Comparison of ENCODE assay signal across 8 cellular contexts in the genomic region with DNA sequence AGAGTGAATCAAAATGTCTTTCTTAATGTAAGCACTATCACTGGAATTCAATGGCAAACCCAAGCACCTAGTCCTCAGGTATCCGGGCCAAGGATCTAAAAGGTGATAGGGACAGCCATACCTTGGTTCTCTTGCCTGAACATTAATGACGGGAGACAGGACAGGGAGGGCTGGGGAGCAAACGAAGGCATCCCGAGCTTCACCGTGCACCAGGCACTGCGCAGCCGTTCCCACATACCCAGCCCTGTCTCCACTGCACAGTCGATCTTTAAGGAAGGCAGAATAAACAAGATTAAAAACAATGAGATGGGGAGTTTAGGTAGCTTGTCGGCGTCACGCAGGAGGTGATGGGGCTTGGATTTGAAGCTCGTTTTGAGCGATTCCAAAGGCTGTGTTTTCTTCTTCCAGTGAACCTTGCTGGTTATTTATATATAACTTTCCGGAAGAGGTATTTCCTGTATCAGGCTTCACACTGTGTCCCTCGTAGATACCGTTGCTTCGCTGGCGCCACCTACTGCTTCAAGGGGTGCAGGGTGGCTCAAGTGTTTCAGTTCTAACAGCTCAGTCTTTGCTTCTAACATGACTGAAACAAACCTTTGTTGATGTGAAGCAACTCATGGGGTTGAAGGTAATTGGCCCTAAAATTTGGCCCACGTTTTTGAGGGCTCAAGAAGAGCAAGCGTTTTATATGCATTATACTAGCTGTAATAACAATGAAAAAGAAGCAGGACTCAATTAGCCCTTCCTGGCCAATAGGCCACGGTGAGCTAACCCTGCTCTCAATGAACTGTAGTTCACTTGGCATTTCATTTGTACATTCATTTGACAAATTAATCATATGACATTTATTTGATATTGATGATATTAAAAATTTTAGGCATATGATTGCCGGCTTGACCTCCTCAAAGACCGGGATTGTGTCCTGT.
DNase-seq lines count a peak whose midpoint lies in the region; ATAC-seq, FAIRE-seq and TF ChIP-seq lines count a peak whose summit lies in the region.

No MANE protein-coding gene starts in this region.

- intact Hi-C loops in ovary (cut with DNase I): no loop called here
- intact Hi-C loops in vagina (cut with DNase I): no loop called here

- 33 to 45% (median 43%) methylated on average over 23 of the region's 23 CpGs for WGBS in ovary, 3 donors

- no peak for FAIRE-seq in D721Med (lab: Jason Lieb, UNC)

- H3K4me3 ChIP-seq in ovary (no peak overlapping the region), vagina (no peak overlapping the region)

- H3K9me3 ChIP-seq in ovary (no peaks in the 10 kb centered on the region), vagina (no peaks in the 10 kb centered on the region)

- H3K27ac ChIP-seq in ovary: no peak overlapping the region
- no peak overlapping the region for H3K27ac ChIP-seq in vagina

- TF ChIP-seq POLR2A in ovary (IDR thresholded peaks at IDR 0.05): no peak
- no peak for TF ChIP-seq POLR2A in vagina (IDR thresholded peaks at IDR 0.05)

- TF ChIP-seq EP300 in ovary (IDR thresholded peaks at IDR 0.05): no peak

- H3K4me1 ChIP-seq in ovary (ENCODE audit: insufficient read depth) (no peaks in the 10 kb centered on the region), vagina (no peaks in the 10 kb centered on the region)

- TF ChIP-seq CTCF in D721Med (IDR thresholded peaks at IDR 0.05; ENCODE audit: insufficient read depth, missing control alignments): peak; percentile 86
- peak in 1 of 3 donors; percentile 28 for TF ChIP-seq CTCF in ovary (IDR thresholded peaks at IDR 0.05)
- TF ChIP-seq CTCF in vagina (IDR thresholded peaks at IDR 0.05): no peak

- no peaks in the 10 kb centered on the region for H3K36me3 ChIP-seq in ovary
- H3K36me3 ChIP-seq in vagina: no peaks in the 10 kb centered on the region

- no peaks in the 10 kb centered on the region for H3K27me3 ChIP-seq in ovary
- no peaks in the 10 kb centered on the region for H3K27me3 ChIP-seq in vagina

- peak; percentile 98 for ATAC-seq in GM19463 (IDR thresholded peaks at IDR 0.05; ENCODE audit: unreplicated experiment)
- ATAC-seq in HG03469 (IDR thresholded peaks at IDR 0.05; ENCODE audit: unreplicated experiment): peak; percentile 99

- DNase-seq in D721Med (ENCODE audit: insufficient read length, low spot score) (peak; percentile 65), NCI-H82 (lab: John Stamatoyannopoulos, UW) (peak; percentile 87), fibroblast of the conjunctiva (ENCODE audit: low read depth) (peak; percentile 22), ovary (peak; percentile 20 to 70 (median 52)), vagina (ENCODE audit: extremely low spot score in 2 of 2) (no peak)
- DNase-seq in activated CD8-positive, alpha-beta memory T cell treated with anti-CD3 and anti-CD28 coated beads, Interleukin-2, amount 50 U/mL, for 24 hours (ENCODE audit: extremely low read depth): peak; percentile 2

Comparison
In these comparisons a context has a peak if more than half of its experiments do, and no peak if none do; other contexts are left out.
1. DNase-seq: peak in D721Med (single experiment), NCI-H82 (single experiment), activated CD8-positive, alpha-beta memory T cell treated with anti-CD3 and anti-CD28 coated beads, Interleukin-2, amount 50 U/mL, for 24 hours (single experiment), fibroblast of the conjunctiva (single experiment) and ovary (5 of 5); none in vagina (0 of 2).